In the genomic region with DNA sequence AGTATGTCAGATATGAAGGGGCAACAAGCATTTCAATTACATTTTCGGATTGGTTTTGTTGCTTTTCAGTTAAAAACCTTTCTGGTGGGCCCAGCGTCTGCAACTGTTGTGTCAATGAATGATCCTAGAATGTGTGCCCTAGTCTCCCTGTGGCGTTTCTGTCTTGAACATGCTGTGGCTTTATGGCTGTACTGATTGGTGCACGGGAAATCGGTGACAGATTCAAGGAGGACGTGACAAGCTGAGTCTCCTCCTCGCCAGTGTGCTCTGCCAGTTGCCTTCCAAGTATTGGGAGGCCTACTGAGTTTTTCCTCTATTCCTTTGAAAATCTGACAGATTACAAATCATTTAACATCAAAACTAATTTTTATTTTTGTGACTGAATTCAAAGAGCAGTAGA, we compare ENCODE assay signal across 29 cellular contexts.
"Had no signal": no experiment of that assay in that cellular context is flagged by ENCODE, and none has a peak within 500 bp of the region (broad histone marks: within the 10 kb centered on the region; RNA-seq: fewer than 3 reads in every experiment).

No MANE protein-coding gene starts in this region.

- H3K9me3 ChIP-seq: colonic mucosa, gastrocnemius medialis, mucosa of descending colon, prostate gland, sigmoid colon, testis, tibial artery, upper lobe of left lung had no signal

- H3K27me3 ChIP-seq: colonic mucosa, gastrocnemius medialis, sigmoid colon, testis, tibial artery, upper lobe of left lung had no signal

- H3K36me3 Mint-ChIP-seq: mesothelial cell of epicardium; naive B cell; natural killer cell treated with Interleukin-12 subunit alpha and Interleukin-12 subunit beta and Interleukin-15 and Interleukin-18, amount 100 ng/mL, for 72 hours; stimulated activated effector memory CD8-positive, alpha-beta T cell treated with anti-CD3 and anti-CD28 coated beads, Interleukin-12 subunit alpha, Interleukin-12 subunit beta, amount 100 ng/mL, for 72 hours had no signal

- DNase-seq: colonic mucosa; effector CD8-positive, alpha-beta T cell; endodermal cell; foreskin fibroblast; gastrocnemius medialis; immature natural killer cell; islet precursor cell; kidney glomerular epithelial cell; mesenchymal stem cell; mucosa of descending colon; naive B cell; nucleus accumbens; right cardiac atrium; sigmoid colon; stimulated activated CD4-positive, alpha-beta T cell treated with anti-CD3 and anti-CD28 coated beads, Interleukin-2, amount 100 ng/mL, for 24 hours; stimulated activated CD4-positive, alpha-beta T cell treated with anti-CD3 and anti-CD28 coated beads, Interleukin-4, amount 100 ng/mL, for 24 hours; stimulated activated naive CD8-positive, alpha-beta T cell treated with anti-CD3 and anti-CD28 coated beads, Interleukin-15, Interleukin-2, amounts not matched to agents 100 U/mL and 50 U/mL, for 24 hours; substantia nigra; testis; tibial artery; upper lobe of left lung had no signal

- H3K4me3 Mint-ChIP-seq: dendritic cell treated with granulocyte-macrophage colony-stimulating factor and Interleukin-4, amounts not matched to agents 40 ng/mL and 50 ng/mL, for 4 days; endodermal cell; immature natural killer cell; mesothelial cell of epicardium; naive B cell; natural killer cell treated with Interleukin-12 subunit alpha and Interleukin-12 subunit beta and Interleukin-15 and Interleukin-18, amount 100 ng/mL, for 72 hours; neural crest cell; stimulated activated effector memory CD8-positive, alpha-beta T cell treated with anti-CD3 and anti-CD28 coated beads, Interleukin-12 subunit alpha, Interleukin-12 subunit beta, amount 100 ng/mL, for 72 hours had no signal

- H3K27me3 Mint-ChIP-seq: dendritic cell treated with granulocyte-macrophage colony-stimulating factor and Interleukin-4, amounts not matched to agents 40 ng/mL and 50 ng/mL, for 4 days; naive B cell had no signal

- H3K36me3 ChIP-seq: colonic mucosa, gastrocnemius medialis, prostate gland, sigmoid colon, upper lobe of left lung had no signal

- H3K4me3 ChIP-seq: colonic mucosa, gastrocnemius medialis, mucosa of descending colon, prostate gland, sigmoid colon, testis, tibial artery, upper lobe of left lung had no signal

- H3K27ac ChIP-seq: colonic mucosa, epithelial cell of prostate, gastrocnemius medialis, prostate gland, sigmoid colon, testis, tibial artery, upper lobe of left lung had no signal

- H3K4me1 ChIP-seq: colonic mucosa, gastrocnemius medialis, prostate gland, sigmoid colon, testis, tibial artery, upper lobe of left lung had no signal

- H3K9me3 Mint-ChIP-seq: endodermal cell; mesothelial cell of epicardium; natural killer cell treated with Interleukin-12 subunit alpha and Interleukin-12 subunit beta and Interleukin-15 and Interleukin-18, amount 100 ng/mL, for 72 hours; stimulated activated effector memory CD8-positive, alpha-beta T cell treated with anti-CD3 and anti-CD28 coated beads, Interleukin-12 subunit alpha, Interleukin-12 subunit beta, amount 100 ng/mL, for 72 hours had no signal

- H3K4me1 Mint-ChIP-seq: immature natural killer cell; naive B cell; stimulated activated effector memory CD8-positive, alpha-beta T cell treated with anti-CD3 and anti-CD28 coated beads, Interleukin-12 subunit alpha, Interleukin-12 subunit beta, amount 100 ng/mL, for 72 hours had no signal

- ATAC-seq: esophagus mucosa; gastrocnemius medialis; mucosa of descending colon; natural killer cell treated with Interleukin-12 subunit alpha and Interleukin-12 subunit beta and Interleukin-15 and Interleukin-18, amount 100 ng/mL, for 72 hours; stimulated activated effector memory CD8-positive, alpha-beta T cell treated with anti-CD3 and anti-CD28 coated beads, Interleukin-12 subunit alpha, Interleukin-12 subunit beta, amount 100 ng/mL, for 72 hours; stimulated activated naive CD8-positive, alpha-beta T cell treated with anti-CD3 and anti-CD28 coated beads, Interleukin-15, Interleukin-2, amounts not matched to agents 100 U/mL and 50 U/mL, for 24 hours had no signal

- H3K27ac Mint-ChIP-seq: dendritic cell treated with granulocyte-macrophage colony-stimulating factor and Interleukin-4, amounts not matched to agents 40 ng/mL and 50 ng/mL, for 4 days; endodermal cell; immature natural killer cell; mesothelial cell of epicardium; naive B cell; natural killer cell treated with Interleukin-12 subunit alpha and Interleukin-12 subunit beta and Interleukin-15 and Interleukin-18, amount 100 ng/mL, for 72 hours; stimulated activated effector memory CD8-positive, alpha-beta T cell treated with anti-CD3 and anti-CD28 coated beads, Interleukin-12 subunit alpha, Interleukin-12 subunit beta, amount 100 ng/mL, for 72 hours had no signal
